In the genomic region with DNA sequence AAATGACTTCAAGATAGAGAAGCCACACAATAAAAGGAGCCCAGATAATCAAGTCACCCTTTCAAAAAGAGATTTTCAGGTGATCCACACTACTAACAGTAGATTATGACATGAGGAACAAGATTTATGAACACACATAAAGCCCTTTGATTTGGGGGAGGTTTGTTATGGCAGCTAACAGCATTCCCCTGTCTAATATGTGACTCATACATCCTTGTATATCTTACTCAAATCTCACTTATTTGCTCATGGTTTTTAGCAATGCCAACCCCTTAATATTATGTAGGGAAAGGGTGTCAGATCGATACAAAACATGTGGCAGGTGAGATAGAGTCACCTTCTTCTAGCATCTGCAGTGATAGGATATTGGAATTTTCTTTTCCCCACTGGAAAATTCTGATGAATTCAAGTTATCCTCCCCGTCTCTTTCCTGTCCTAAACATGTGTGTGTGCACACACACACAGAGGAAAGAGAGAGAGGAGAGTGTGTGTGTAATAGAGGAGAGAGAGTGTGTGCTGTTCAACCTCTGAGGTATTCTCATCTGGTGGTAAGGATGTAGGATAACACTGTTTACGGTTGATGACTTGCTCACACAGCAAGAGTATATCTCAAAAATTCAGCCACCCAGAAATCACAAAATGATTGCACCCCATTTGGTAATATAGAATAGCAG, we compare ENCODE assay signal across 9 cellular contexts.
DNase-seq lines count a peak whose midpoint lies in the region; ATAC-seq and TF ChIP-seq lines count a peak whose summit lies in the region.
"Had no signal": no experiment of that assay in that cellular context is flagged by ENCODE, and none has a peak within 500 bp of the region (broad histone marks: within the 10 kb centered on the region; RNA-seq: fewer than 3 reads in every experiment).

No MANE protein-coding gene starts in this region.

- H2BK12ac ChIP-seq in mesenchymal stem cell (ENCODE audit: low read length in 2 of 2): no peak overlapping the region

- H3K4me2 ChIP-seq in mesenchymal stem cell (ENCODE audit: low read length, poor library complexity, severe bottlenecking): peak overlapping the region; percentile 23

- H3K27ac ChIP-seq in mesenchymal stem cell (ENCODE audit: low read length, poor library complexity, severe bottlenecking): peak overlapping the region; percentile 79
- no peak overlapping the region for H3K27ac ChIP-seq in tibial artery
- H3K27ac ChIP-seq in CD8-positive, alpha-beta memory T cell (ENCODE audit: low read depth, low read length): no peak overlapping the region

- H3K4me1 Mint-ChIP-seq in CD8-positive, alpha-beta memory T cell: peaks cover 26 to 48% (median 42%) of the 10 kb centered on the region in 3 donors

- H2BK15ac ChIP-seq in mesenchymal stem cell (ENCODE audit: low read depth, poor library complexity, severe bottlenecking): no peak overlapping the region

- no peak overlapping the region for H2AK5ac ChIP-seq in mesenchymal stem cell (ENCODE audit: low read length, severe bottlenecking)

- H3K4me1 ChIP-seq in mesenchymal stem cell (ENCODE audit: control insufficient read depth, insufficient read depth, low read depth, low read length) (no peaks in the 10 kb centered on the region), tibial artery (peaks cover 0 to 7% (median 3%) of the 10 kb centered on the region in 4 donors)
- H3K4me1 ChIP-seq in CD8-positive, alpha-beta memory T cell (ENCODE audit: insufficient read depth, low read length): no peaks in the 10 kb centered on the region

- H3K27ac Mint-ChIP-seq in CD8-positive, alpha-beta memory T cell: no peak overlapping the region
- H3K27ac Mint-ChIP-seq: dendritic cell treated with granulocyte-macrophage colony-stimulating factor and Interleukin-4, amounts not matched to agents 40 ng/mL and 50 ng/mL, for 4 days had no signal

- peak overlapping the region; percentile 23 for H3K9ac ChIP-seq in mesenchymal stem cell (ENCODE audit: low read length)

- H3K23ac ChIP-seq in mesenchymal stem cell (ENCODE audit: low read length in 2 of 2): no peak overlapping the region

- WGBS in mesenchymal stem cell: 0% methylated on average over 1 of the region's 3 CpGs

- H3K79me1 ChIP-seq in mesenchymal stem cell (replicated peaks; ENCODE audit: low read length, poor library complexity, severe bottlenecking): no peaks in the 10 kb centered on the region

- H3K4me3 Mint-ChIP-seq in CD8-positive, alpha-beta memory T cell: peak overlapping the region in 1 of 7 donors; percentile 19
- H3K4me3 Mint-ChIP-seq: dendritic cell treated with granulocyte-macrophage colony-stimulating factor and Interleukin-4, amounts not matched to agents 40 ng/mL and 50 ng/mL, for 4 days had no signal

- no peaks in the 10 kb centered on the region for H3K27me3 Mint-ChIP-seq in CD8-positive, alpha-beta memory T cell
- H3K27me3 Mint-ChIP-seq: dendritic cell treated with granulocyte-macrophage colony-stimulating factor and Interleukin-4, amounts not matched to agents 40 ng/mL and 50 ng/mL, for 4 days had no signal

- H4K91ac ChIP-seq in mesenchymal stem cell (ENCODE audit: low read length): no peak overlapping the region

- H2AFZ ChIP-seq in mesenchymal stem cell (ENCODE audit: low read depth, low read length): no peak overlapping the region

- H3K36me3 ChIP-seq in mesenchymal stem cell (ENCODE audit: control insufficient read depth in 1 of 2, insufficient read depth in 2 of 2, low read depth in 1 of 2, low read length in 2 of 2): no peaks in the 10 kb centered on the region
- H3K36me3 ChIP-seq in tibial artery: no peaks in the 10 kb centered on the region
- H3K36me3 ChIP-seq in CD8-positive, alpha-beta memory T cell (ENCODE audit: insufficient read depth, low read length): no peaks in the 10 kb centered on the region

- no peak overlapping the region for H2BK120ac ChIP-seq in mesenchymal stem cell (ENCODE audit: low read depth, low read length)

- no peaks in the 10 kb centered on the region for H3K36me3 Mint-ChIP-seq in CD8-positive, alpha-beta memory T cell

- TF ChIP-seq POLR2A in erythroblast (IDR thresholded peaks at IDR 0.05; ENCODE audit: low read length): no peak

- H3K9me3 ChIP-seq in mesenchymal stem cell (ENCODE audit: control insufficient read depth, low read length) (no peaks in the 10 kb centered on the region), tibial artery (no peaks in the 10 kb centered on the region)
- H3K9me3 ChIP-seq in CD8-positive, alpha-beta memory T cell (ENCODE audit: low read length): no peaks in the 10 kb centered on the region

- peaks cover 0 to 3% (median 2%) of the 10 kb centered on the region in 5 donors for H3K9me3 Mint-ChIP-seq in CD8-positive, alpha-beta memory T cell
- H3K9me3 Mint-ChIP-seq: dendritic cell treated with granulocyte-macrophage colony-stimulating factor and Interleukin-4, amounts not matched to agents 40 ng/mL and 50 ng/mL, for 4 days had no signal

- POLR2A ChIA-PET in CD8-positive, alpha-beta memory T cell (lab: Charles Lee): no interaction called here

- H3K4me3 ChIP-seq in mesenchymal stem cell (ENCODE audit: insufficient read depth in 1 of 2, low read depth in 1 of 2, low read length in 2 of 2) (peak overlapping the region in 1 of 2 experiments; percentile 45), tibial artery (no peak overlapping the region)
- H3K4me3 ChIP-seq in CD8-positive, alpha-beta memory T cell (ENCODE audit: low read length): no peak overlapping the region

- no peak overlapping the region for H3K14ac ChIP-seq in mesenchymal stem cell (ENCODE audit: low read length in 2 of 2)

- H3K4ac ChIP-seq in mesenchymal stem cell (ENCODE audit: low read depth in 1 of 2, low read length in 2 of 2): no peak overlapping the region

- H3K27me3 ChIP-seq in mesenchymal stem cell (ENCODE audit: control insufficient read depth in 1 of 2, insufficient read depth in 1 of 2, low read length in 2 of 2) (no peaks in the 10 kb centered on the region), tibial artery (no peaks in the 10 kb centered on the region)
- no peaks in the 10 kb centered on the region for H3K27me3 ChIP-seq in CD8-positive, alpha-beta memory T cell (ENCODE audit: insufficient read depth, low read length, poor library complexity, severe bottlenecking)

- no peak overlapping the region for H4K8ac ChIP-seq in mesenchymal stem cell (ENCODE audit: low read length)

- TF ChIP-seq CTCF in tibial artery (IDR thresholded peaks at IDR 0.05): no peak

- CTCF ChIA-PET in CD8-positive, alpha-beta memory T cell (lab: Charles Lee): no interaction called here

- H3K18ac ChIP-seq in mesenchymal stem cell (ENCODE audit: low read depth in 1 of 2, low read length in 2 of 2): no peak overlapping the region

- ATAC-seq in GM18867 (IDR thresholded peaks at IDR 0.05; ENCODE audit: unreplicated experiment): peak; percentile 72
- peak; percentile 68 for ATAC-seq in HG02759 (IDR thresholded peaks at IDR 0.05; ENCODE audit: unreplicated experiment)

- DNase-seq in RPMI7951 (ENCODE audit: low read depth): peak; percentile 28
- peak; percentile 60 for DNase-seq in mesenchymal stem cell
- no peak for DNase-seq in tibial artery
- no peak for DNase-seq in NCI-H1930 (lab: John Stamatoyannopoulos, UW)
- DNase-seq in erythroblast (lab: John Stamatoyannopoulos, UW): no peak
- no peak for DNase-seq in CD8-positive, alpha-beta memory T cell

- H2BK5ac ChIP-seq in mesenchymal stem cell (ENCODE audit: low read depth, low read length, poor library complexity, severe bottlenecking): no peak overlapping the region

- intact Hi-C loops in tibial artery (cut with DNase I; ENCODE audit: low total_unique reads): no loop called here

Comparison
In these comparisons a context has a peak if more than half of its experiments do, and no peak if none do; other contexts are left out.
1. DNase-seq: peak in RPMI7951 (single experiment) and mesenchymal stem cell (single experiment); none in tibial artery (0 of 2), NCI-H1930 (0 of 2), erythroblast (0 of 2) and CD8-positive, alpha-beta memory T cell (0 of 5).